Comparison of ENCODE assay signal across 31 cellular contexts in genomic region chr1:54807756-54808155, GRCh38. TPM values are rescaled to one million over a fixed set of nuclear protein-coding genes. Genes with fewer than 3 reads are reported as not detected.
DNase-seq lines count a peak whose midpoint lies in the region; ATAC-seq and TF ChIP-seq lines count a peak whose summit lies in the region.
"Had no signal": no experiment of that assay in that cellular context is flagged by ENCODE, and none has a peak within 500 bp of the region (broad histone marks: within the 10 kb centered on the region; RNA-seq: fewer than 3 reads in every experiment).

No MANE protein-coding gene starts in this region.

- H4K20me1 ChIP-seq in PC-3 (ENCODE audit: low read length) (no peaks in the 10 kb centered on the region), smooth muscle cell (ENCODE audit: low read depth) (no peaks in the 10 kb centered on the region), OCI-LY7 (ENCODE audit: insufficient read depth, low read length) (no peaks in the 10 kb centered on the region)

- peaks cover 49% of the 10 kb centered on the region for H3K4me1 Mint-ChIP-seq in activated CD4-positive, alpha-beta T cell treated with anti-CD3 and anti-CD28 coated beads, Interleukin-2, amount 10 ng/mL, durations not matched to agents 7 days and 5 days
- H3K4me1 Mint-ChIP-seq in activated CD4-positive, alpha-beta T cell treated with anti-CD3 and anti-CD28 coated beads for 36 hours = peaks cover 17% of the 10 kb centered on the region

- WGBS in esophagus squamous epithelium, 2 donors = 84 to 92% methylated on average over 3 to 5 of the region's 7 CpGs
- WGBS in smooth muscle cell (ENCODE audit: low lambda C conversion rate) = 89% methylated on average over 7 of the region's 7 CpGs

- no peak for ATAC-seq in activated CD4-positive, alpha-beta T cell treated with anti-CD3 and anti-CD28 coated beads for 36 hours
- ATAC-seq in PC-3 (no peak), GM21360 (IDR thresholded peaks at IDR 0.05; ENCODE audit: unreplicated experiment) (no peak)
- ATAC-seq: K562 had no signal

- H3K36me3 ChIP-seq in PC-3 (ENCODE audit: low read depth, low read length) (no peaks in the 10 kb centered on the region), esophagus squamous epithelium (no peaks in the 10 kb centered on the region), smooth muscle cell (ENCODE audit: low read depth) (no peaks in the 10 kb centered on the region), OCI-LY7 (ENCODE audit: insufficient read depth, low read length) (no peaks in the 10 kb centered on the region)
- H3K36me3 ChIP-seq: left ventricle myocardium inferior, neutrophil, prostate gland, right lobe of liver, upper lobe of right lung had no signal

- H3K79me2 ChIP-seq in PC-3 (ENCODE audit: low read length) = no peaks in the 10 kb centered on the region
- no peaks in the 10 kb centered on the region for H3K79me2 ChIP-seq in smooth muscle cell (ENCODE audit: low read depth)
- H3K79me2 ChIP-seq in OCI-LY7 (ENCODE audit: insufficient read depth, low read depth, low read length) = no peaks in the 10 kb centered on the region

- H3F3A ChIP-seq in PC-3 (ENCODE audit: low read length, unreplicated experiment) = no peaks in the 10 kb centered on the region
- no peaks in the 10 kb centered on the region for H3F3A ChIP-seq in smooth muscle cell (ENCODE audit: low read depth)

- peak overlapping the region; percentile 3; the same call in 1 of the 2 replicates for H3K9ac ChIP-seq in PC-3 (ENCODE audit: low read length)
- no peak overlapping the region for H3K9ac ChIP-seq in smooth muscle cell (ENCODE audit: low read depth)

- TF ChIP-seq POLR2A in esophagus squamous epithelium (IDR thresholded peaks at IDR 0.05) = no peak

- POLR2A ChIA-PET in activated CD4-positive, alpha-beta T cell treated with anti-CD3 and anti-CD28 coated beads, Interleukin-2, amount 10 ng/mL, durations not matched to agents 7 days and 5 days (lab: Charles Lee) = interaction anchor here (0.6 kb wide), 1 partner anchor 16 kb away, joined by 3 read pairs; no protein-coding TSS in a partner anchor
- POLR2A ChIA-PET in activated CD4-positive, alpha-beta T cell treated with anti-CD3 and anti-CD28 coated beads for 36 hours (lab: Charles Lee) = no interaction called here
- POLR2A ChIA-PET in PC-3 (lab: Charles Lee; ENCODE audit: unreplicated experiment) (no interaction called here), OCI-LY7 (lab: Charles Lee) (interaction anchor here (0.5 kb wide), 1 partner anchor 24 kb away, joined by 3 read pairs; no protein-coding TSS in a partner anchor)

- peak overlapping the region; percentile 15 for H3K27ac Mint-ChIP-seq in activated CD4-positive, alpha-beta T cell treated with anti-CD3 and anti-CD28 coated beads, Interleukin-2, amount 10 ng/mL, durations not matched to agents 7 days and 5 days
- no peak overlapping the region for H3K27ac Mint-ChIP-seq in activated CD4-positive, alpha-beta T cell treated with anti-CD3 and anti-CD28 coated beads for 36 hours
- H3K27ac Mint-ChIP-seq: brain had no signal

- TF ChIP-seq CTCF in PC-3 (conservative IDR thresholded peaks at IDR 0.05; ENCODE audit: low read depth, low read length) (no peak), esophagus squamous epithelium (IDR thresholded peaks at IDR 0.05) (no peak), smooth muscle cell (IDR thresholded peaks at IDR 0.05; ENCODE audit: borderline replicate concordance, insufficient read depth, poor library complexity, severe bottlenecking) (no peak), OCI-LY7 (conservative IDR thresholded peaks at IDR 0.05; ENCODE audit: low read length) (no peak)

- intact Hi-C loops in activated CD4-positive, alpha-beta T cell treated with anti-CD3 and anti-CD28 coated beads for 36 hours (cut with DNase I, micrococcal nuclease) = loop anchor here (10.0 kb wide), 2 partner anchors 313 to 603 kb away; partner anchors contain the start of genes CYB5RL (in 1 of the 2) and MRPL37 (in 1 of the 2)
- intact Hi-C loops in PC-3 (cut with micrococcal nuclease) (no loop called here), esophagus squamous epithelium (cut with DNase I) (loop anchor here (10.0 kb wide), 1 partner anchor 303 kb away; no protein-coding TSS in a partner anchor), posterior vena cava (cut with DNase I) (no loop called here), OCI-LY7 (cut with micrococcal nuclease; ENCODE audit: unreplicated experiment) (no loop called here)

- peak overlapping the region; percentile 13; the same call in 1 of the 2 replicates for H2AFZ ChIP-seq in PC-3 (ENCODE audit: low read length)
- H2AFZ ChIP-seq in smooth muscle cell (ENCODE audit: low read depth) = no peak overlapping the region
- H2AFZ ChIP-seq in OCI-LY7 (ENCODE audit: low read length) = no peak overlapping the region

- no peaks in the 10 kb centered on the region for H3K9me3 Mint-ChIP-seq in activated CD4-positive, alpha-beta T cell treated with anti-CD3 and anti-CD28 coated beads, Interleukin-2, amount 10 ng/mL, durations not matched to agents 7 days and 5 days
- H3K9me3 Mint-ChIP-seq in activated CD4-positive, alpha-beta T cell treated with anti-CD3 and anti-CD28 coated beads for 36 hours (ENCODE audit: low read depth) = no peaks in the 10 kb centered on the region
- H3K9me3 Mint-ChIP-seq: activated naive CD4-positive, alpha-beta T cell treated with anti-CD3 and anti-CD28 coated beads, Interleukin-2, amount 10 ng/mL, durations not matched to agents 7 days and 5 days; brain had no signal

- H3K9me3 ChIP-seq in PC-3 (ENCODE audit: low read length) (no peaks in the 10 kb centered on the region), esophagus squamous epithelium (no peaks in the 10 kb centered on the region), smooth muscle cell (replicated peaks; ENCODE audit: low read depth) (no peaks in the 10 kb centered on the region), OCI-LY7 (ENCODE audit: low read length) (no peaks in the 10 kb centered on the region)
- H3K9me3 ChIP-seq: left ventricle myocardium inferior, neutrophil, prostate gland, right lobe of liver, upper lobe of right lung had no signal

- H3K4me3 Mint-ChIP-seq in activated CD4-positive, alpha-beta T cell treated with anti-CD3 and anti-CD28 coated beads, Interleukin-2, amount 10 ng/mL, durations not matched to agents 7 days and 5 days = no peak overlapping the region
- H3K4me3 Mint-ChIP-seq in activated CD4-positive, alpha-beta T cell treated with anti-CD3 and anti-CD28 coated beads for 36 hours = no peak overlapping the region
- H3K4me3 Mint-ChIP-seq: activated naive CD4-positive, alpha-beta T cell treated with anti-CD3 and anti-CD28 coated beads, Interleukin-2, amount 10 ng/mL, durations not matched to agents 7 days and 5 days; brain had no signal

- peaks cover 38% of the 10 kb centered on the region for H3K4me1 ChIP-seq in PC-3 (ENCODE audit: insufficient read depth, low read length)
- H3K4me1 ChIP-seq in esophagus squamous epithelium = peaks cover 0 to 63% (median 3%) of the 10 kb centered on the region in 3 donors
- H3K4me1 ChIP-seq in smooth muscle cell (ENCODE audit: low read depth) = no peaks in the 10 kb centered on the region
- H3K4me1 ChIP-seq in OCI-LY7 (ENCODE audit: insufficient read depth, low read length, poor library complexity, severe bottlenecking) = no peaks in the 10 kb centered on the region
- H3K4me1 ChIP-seq: left ventricle myocardium inferior, prostate gland, upper lobe of right lung had no signal

- peak overlapping the region; percentile 34; the same call in 1 of the 2 replicates for H3K27ac ChIP-seq in PC-3 (ENCODE audit: low read length)
- peak overlapping the region; percentile 25 to 94 (median 66) for H3K27ac ChIP-seq in esophagus squamous epithelium
- no peak overlapping the region for H3K27ac ChIP-seq in smooth muscle cell (ENCODE audit: low read depth)
- no peak overlapping the region for H3K27ac ChIP-seq in OCI-LY7 (ENCODE audit: low read depth, low read length, poor library complexity, severe bottlenecking)
- H3K27ac ChIP-seq: left ventricle myocardium inferior, neutrophil, prostate gland, right lobe of liver, upper lobe of right lung had no signal

- H3K9me2 ChIP-seq in PC-3 (replicated peaks; ENCODE audit: low read length) = no peaks in the 10 kb centered on the region
- H3K9me2 ChIP-seq in OCI-LY7 (ENCODE audit: insufficient read depth, low read length) = no peaks in the 10 kb centered on the region

- H3K4me3 ChIP-seq in PC-3 (ENCODE audit: low read length) = no peak overlapping the region
- peak overlapping the region in 2 of 4 donors; percentile 11 to 13 for H3K4me3 ChIP-seq in esophagus squamous epithelium
- H3K4me3 ChIP-seq in smooth muscle cell = no peak overlapping the region
- H3K4me3 ChIP-seq in OCI-LY7 (ENCODE audit: low read depth, low read length, poor library complexity, severe bottlenecking) = no peak overlapping the region
- H3K4me3 ChIP-seq: K562, left ventricle myocardium inferior, prostate gland, right lobe of liver, upper lobe of right lung had no signal

- no peaks in the 10 kb centered on the region for H3K27me3 Mint-ChIP-seq in activated CD4-positive, alpha-beta T cell treated with anti-CD3 and anti-CD28 coated beads, Interleukin-2, amount 10 ng/mL, durations not matched to agents 7 days and 5 days
- no peaks in the 10 kb centered on the region for H3K27me3 Mint-ChIP-seq in activated CD4-positive, alpha-beta T cell treated with anti-CD3 and anti-CD28 coated beads for 36 hours
- H3K27me3 Mint-ChIP-seq: activated naive CD4-positive, alpha-beta T cell treated with anti-CD3 and anti-CD28 coated beads, Interleukin-2, amount 10 ng/mL, durations not matched to agents 7 days and 5 days had no signal

- CTCF ChIA-PET in activated CD4-positive, alpha-beta T cell treated with anti-CD3 and anti-CD28 coated beads, Interleukin-2, amount 10 ng/mL, durations not matched to agents 7 days and 5 days (lab: Charles Lee) = interaction anchor here (0.8 to 1.2 kb wide), 3 partner anchors 9 to 135 kb away, joined by 3 read pairs; no protein-coding TSS in a partner anchor
- CTCF ChIA-PET in activated CD4-positive, alpha-beta T cell treated with anti-CD3 and anti-CD28 coated beads for 36 hours (lab: Charles Lee) = interaction anchor here (1.0 to 1.4 kb wide), 3 partner anchors 16 to 203 kb away, joined by 3 to 5 read pairs (median 5); no protein-coding TSS in a partner anchor
- CTCF ChIA-PET in PC-3 (lab: Charles Lee) = interaction anchor here (0.6 to 0.9 kb wide), 2 partner anchors 214 to 518 kb away, joined by 3 to 4 read pairs; no protein-coding TSS in a partner anchor
- CTCF ChIA-PET in OCI-LY7 (lab: Charles Lee; ENCODE audit: unreplicated experiment) = no interaction called here

- no TSS peak for BruUV-seq in PC-3 (replicated peaks; lab: Mats Ljungman, UMichigan)
- BruUV-seq in OCI-LY7 (replicated peaks; lab: Mats Ljungman, UMichigan) = no TSS peak

- DNase-seq in activated CD4-positive, alpha-beta T cell treated with anti-CD3 and anti-CD28 coated beads, Interleukin-2, amount 10 ng/mL, durations not matched to agents 7 days and 5 days = no peak
- DNase-seq in activated CD4-positive, alpha-beta T cell treated with anti-CD3 and anti-CD28 coated beads for 36 hours = no peak
- DNase-seq in PC-3 = no peak
- no peak for DNase-seq in esophagus squamous epithelium (lab: John Stamatoyannopoulos, UW)
- peak; percentile 31 for DNase-seq in posterior vena cava (ENCODE audit: low spot score)
- no peak for DNase-seq in smooth muscle cell (lab: John Stamatoyannopoulos, UW; ENCODE audit: unreplicated experiment)
- no peak for DNase-seq in OCI-LY7 (ENCODE audit: low spot score)
- DNase-seq: 8988T; activated CD4-positive, alpha-beta T cell treated with anti-CD3 and anti-CD28 coated beads for 1 hour; amniotic stem cell; C1 segment of cervical spinal cord; COR-L47; hypothalamus; left ventricle myocardium inferior; mesenchymal stem cell; NCI-H1105 treated with DMSO at 0.1 percent for 48 hours; NCI-H1930; NCI-H526; Right ventricle myocardium superior; stimulated activated CD4-positive, alpha-beta T cell treated with anti-CD3 and anti-CD28 coated beads, Interleukin-12 subunit alpha, Interleukin-12 subunit beta, amount 100 ng/mL, for 4 hours; stimulated activated CD4-positive, alpha-beta T cell treated with anti-CD3 and anti-CD28 coated beads, Interleukin-2, amount 100 ng/mL, for 48 hours; upper lobe of right lung had no signal

- H3K4me2 ChIP-seq in PC-3 (ENCODE audit: low read length) (0 out of 2 replicates have a peak overlapping the region, but pooled peaks have one; percentile 31), smooth muscle cell (no peak overlapping the region), OCI-LY7 (ENCODE audit: low read length) (no peak overlapping the region)

- H3K27me3 ChIP-seq in PC-3 (ENCODE audit: low read length) (no peaks in the 10 kb centered on the region), esophagus squamous epithelium (peaks cover 0 to 7% (median 0%) of the 10 kb centered on the region in 4 donors), smooth muscle cell (ENCODE audit: low read depth) (no peaks in the 10 kb centered on the region)
- H3K27me3 ChIP-seq: neutrophil, right lobe of liver had no signal

- no peaks in the 10 kb centered on the region for H3K36me3 Mint-ChIP-seq in activated CD4-positive, alpha-beta T cell treated with anti-CD3 and anti-CD28 coated beads, Interleukin-2, amount 10 ng/mL, durations not matched to agents 7 days and 5 days (ENCODE audit: low read depth)
- no peaks in the 10 kb centered on the region for H3K36me3 Mint-ChIP-seq in activated CD4-positive, alpha-beta T cell treated with anti-CD3 and anti-CD28 coated beads for 36 hours (ENCODE audit: low read depth)
- H3K36me3 Mint-ChIP-seq: activated naive CD4-positive, alpha-beta T cell treated with anti-CD3 and anti-CD28 coated beads, Interleukin-2, amount 10 ng/mL, durations not matched to agents 7 days and 5 days; brain had no signal

RNA-seq across cellular contexts. Expression of gene TTC22, which starts 6.6 kb away (rescaled TPM):
- total RNA-seq in activated CD4-positive, alpha-beta T cell treated with anti-CD3 and anti-CD28 coated beads, Interleukin-2, amount 10 ng/mL, durations not matched to agents 7 days and 5 days = 10 to 100 TPM in 1 of 2 experiments, 1 to 10 TPM in 1; 9.9 to 10.6 TPM
- 1 to 10 TPM; 4.1 to 4.2 TPM for total RNA-seq in activated CD4-positive, alpha-beta T cell treated with anti-CD3 and anti-CD28 coated beads for 36 hours
- 21.8 and 31.3 TPM in 2 replicates for total RNA-seq in PC-3 (2014; rRNA removed)
- total RNA-seq in esophagus squamous epithelium = 100 to 1,000 TPM in 3 of 4 donors, 10 to 100 TPM in 1; 73.4 to 323 (median 141) TPM
- total RNA-seq in posterior vena cava = under 1 TPM in 1 of 2 donors, not detected in 1; 0.05 TPM
- total RNA-seq in smooth muscle cell = 1.3 TPM in 2 replicates
- polyA plus RNA-seq in smooth muscle cell = 0.50 and 2.5 TPM in 2 replicates
- total RNA-seq in OCI-LY7 (2014; rRNA removed; shearing (Covaris generic)) = not detected in 2 replicates
- total RNA-seq in OCI-LY7 (2022) = not detected in 2 replicates
- total RNA-seq: G401, H4, K562, Right ventricle myocardium superior had no signal

RNA-seq across cellular contexts. Expression of gene PARS2, which starts 43.4 kb away (rescaled TPM):
- 1 to 10 TPM; 3.2 to 4.3 TPM for total RNA-seq in activated CD4-positive, alpha-beta T cell treated with anti-CD3 and anti-CD28 coated beads, Interleukin-2, amount 10 ng/mL, durations not matched to agents 7 days and 5 days
- 1 to 10 TPM; 6.3 to 6.8 TPM for total RNA-seq in activated CD4-positive, alpha-beta T cell treated with anti-CD3 and anti-CD28 coated beads for 36 hours
- total RNA-seq in PC-3 (2014; rRNA removed) = 3.5 and 5.0 TPM in 2 replicates
- 1 to 10 TPM; 2.3 to 5.7 (median 3.1) TPM for total RNA-seq in esophagus squamous epithelium
- total RNA-seq in posterior vena cava = 1 to 10 TPM; 2.3 to 2.8 TPM
- total RNA-seq in smooth muscle cell = 1.7 and 4.1 TPM in 2 replicates
- polyA plus RNA-seq in smooth muscle cell = 4.5 and 5.7 TPM in 2 replicates
- total RNA-seq in OCI-LY7 (2014; rRNA removed; shearing (Covaris generic)) = 6.7 and 7.6 TPM in 2 replicates
- total RNA-seq in OCI-LY7 (2022) = 5.3 and 6.7 TPM in 2 replicates

Comparison
In these comparisons a context has a peak if more than half of its experiments do, and no peak if none do; other contexts are left out.
1. POLR2A ChIA-PET loops: an anchor here in activated CD4-positive, alpha-beta T cell treated with anti-CD3 and anti-CD28 coated beads, Interleukin-2, amount 10 ng/mL, durations not matched to agents 7 days and 5 days (0.6 kb wide) and OCI-LY7 (0.5 kb wide); none called in activated CD4-positive, alpha-beta T cell treated with anti-CD3 and anti-CD28 coated beads for 36 hours and PC-3.
2. H3K27ac ChIP-seq: peak in PC-3 (single experiment) and esophagus squamous epithelium (4 of 4); none in smooth muscle cell (single experiment) and OCI-LY7 (single experiment).
3. intact Hi-C loops: an anchor here in activated CD4-positive, alpha-beta T cell treated with anti-CD3 and anti-CD28 coated beads for 36 hours (10.0 kb wide) and esophagus squamous epithelium (10.0 kb wide); none called in PC-3, posterior vena cava and OCI-LY7.